20 cellular contexts compared by ENCODE assay signal in the genomic region with DNA sequence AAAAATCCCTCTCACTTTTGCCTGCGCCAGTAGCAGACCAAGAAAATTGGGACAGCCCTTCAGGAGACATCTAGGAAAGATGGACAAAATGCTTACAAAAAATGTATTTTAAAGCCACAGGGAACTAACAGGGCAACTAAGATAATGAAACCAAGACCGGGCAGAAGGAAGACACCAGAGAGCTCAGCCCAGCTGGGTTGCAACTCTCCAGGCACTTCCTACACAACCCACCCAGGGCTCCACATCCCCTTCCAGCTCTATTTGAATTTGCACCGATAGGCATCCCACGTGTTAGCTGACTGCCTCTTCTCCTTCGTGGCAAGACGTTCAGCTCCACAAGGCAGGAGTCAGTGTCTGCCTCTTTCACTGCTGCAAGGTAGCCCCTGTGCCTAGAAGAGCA. TPM values are rescaled to one million over a fixed set of nuclear protein-coding genes. Genes with fewer than 3 reads are reported as not detected.
"Had no signal": no experiment of that assay in that cellular context is flagged by ENCODE, and none has a peak within 500 bp of the region (broad histone marks: within the 10 kb centered on the region; RNA-seq: fewer than 3 reads in every experiment).

No MANE protein-coding gene starts in this region.

- H3K9me3 Mint-ChIP-seq: activated T-cell treated with anti-CD3 and anti-CD28 coated beads, Interleukin-2, amount 50 U/mL, for 4 hours; memory B cell; naive thymus-derived CD4-positive, alpha-beta T cell; stimulated activated effector memory CD8-positive, alpha-beta T cell treated with anti-CD3 and anti-CD28 coated beads, Interleukin-12 subunit alpha, Interleukin-12 subunit beta, amount 100 ng/mL, for 72 hours had no signal

- H3K27me3 ChIP-seq: body of pancreas, colonic mucosa, esophagus squamous epithelium, foreskin keratinocyte, tibial nerve had no signal

- H3K4me1 Mint-ChIP-seq: stimulated activated effector memory CD8-positive, alpha-beta T cell treated with anti-CD3 and anti-CD28 coated beads, Interleukin-12 subunit alpha, Interleukin-12 subunit beta, amount 100 ng/mL, for 72 hours had no signal

- H3K4me3 ChIP-seq: body of pancreas, colonic mucosa, esophagus squamous epithelium, left ventricle myocardium inferior, mucosa of descending colon, tibial nerve had no signal

- DNase-seq: activated CD4-positive, alpha-beta T cell treated with anti-CD3 and anti-CD28 coated beads, Interleukin-2, amount 50 U/mL, for 48 hours; activated gamma-delta T cell treated with Interleukin-2 at 50 U/mL for 16 hours; activated T-cell treated with anti-CD3 and anti-CD28 coated beads, Interleukin-2, amount 50 U/mL, for 4 hours; amniotic stem cell; body of pancreas; central memory CD4-positive, alpha-beta T cell; colonic mucosa; esophagus squamous epithelium; foreskin keratinocyte; left ventricle myocardium inferior; mucosa of descending colon; naive thymus-derived CD4-positive, alpha-beta T cell; posterior cingulate gyrus; retina; substantia nigra had no signal

- H3K4me3 Mint-ChIP-seq: activated naive CD8-positive, alpha-beta T cell; activated T-cell treated with anti-CD3 and anti-CD28 coated beads, Interleukin-2, amount 50 U/mL, for 4 hours; memory B cell; stimulated activated effector memory CD8-positive, alpha-beta T cell treated with anti-CD3 and anti-CD28 coated beads, Interleukin-12 subunit alpha, Interleukin-12 subunit beta, amount 100 ng/mL, for 72 hours had no signal

- ATAC-seq: activated CD4-positive, CD25-positive, alpha-beta regulatory T cell treated with anti-CD3 and anti-CD28 coated beads, Interleukin-2, amount 50 U/mL, for 24 hours; activated T-cell treated with anti-CD3 and anti-CD28 coated beads, Interleukin-2, amount 50 U/mL, for 4 hours; body of pancreas; foreskin keratinocyte; mucosa of descending colon; naive thymus-derived CD4-positive, alpha-beta T cell; stimulated activated effector memory CD8-positive, alpha-beta T cell treated with anti-CD3 and anti-CD28 coated beads, Interleukin-12 subunit alpha, Interleukin-12 subunit beta, amount 100 ng/mL, for 72 hours had no signal

- H3K4me1 ChIP-seq: body of pancreas, colonic mucosa, esophagus squamous epithelium, foreskin keratinocyte, left ventricle myocardium inferior, tibial nerve had no signal

- H3K36me3 ChIP-seq: colonic mucosa, esophagus squamous epithelium, left ventricle myocardium inferior, tibial nerve had no signal

- H3K9me3 ChIP-seq: body of pancreas, colonic mucosa, esophagus squamous epithelium, left ventricle myocardium inferior, tibial nerve had no signal

- H3K27ac Mint-ChIP-seq: activated naive CD8-positive, alpha-beta T cell; memory B cell; stimulated activated effector memory CD8-positive, alpha-beta T cell treated with anti-CD3 and anti-CD28 coated beads, Interleukin-12 subunit alpha, Interleukin-12 subunit beta, amount 100 ng/mL, for 72 hours had no signal

- H3K27me3 Mint-ChIP-seq: activated naive CD8-positive, alpha-beta T cell had no signal

- H3K36me3 Mint-ChIP-seq: activated naive CD8-positive, alpha-beta T cell; memory B cell; naive thymus-derived CD4-positive, alpha-beta T cell; stimulated activated effector memory CD8-positive, alpha-beta T cell treated with anti-CD3 and anti-CD28 coated beads, Interleukin-12 subunit alpha, Interleukin-12 subunit beta, amount 100 ng/mL, for 72 hours had no signal

- H3K27ac ChIP-seq: body of pancreas, colonic mucosa, esophagus squamous epithelium, foreskin keratinocyte, left ventricle myocardium inferior, tibial nerve had no signal

RNA-seq across cellular contexts. Expression of gene ATP10A, which starts 6.6 kb away (rescaled TPM):
- total RNA-seq: foreskin keratinocyte had no signal
- polyA plus RNA-seq: foreskin keratinocyte had no signal
